ENCODE assay signal across 10 cellular contexts in genomic region chr7:81618400-81619014, GRCh38.
A peak's percentile ranks its signal among the peaks of the same experiment; 100 is the strongest.
DNase-seq lines count a peak whose midpoint lies in the region; ATAC-seq, FAIRE-seq and TF ChIP-seq lines count a peak whose summit lies in the region.
"Had no signal": no experiment of that assay in that cellular context is flagged by ENCODE, and none has a peak within 500 bp of the region (broad histone marks: within the 10 kb centered on the region; RNA-seq: fewer than 3 reads in every experiment).

No MANE protein-coding gene starts in this region.

- H3K9ac ChIP-seq in mesendoderm (ENCODE audit: low read length) (no peak overlapping the region), neuronal stem cell (ENCODE audit: low read depth, low read length, poor library complexity) (no peak overlapping the region)

- H3K9me3 ChIP-seq in neuronal stem cell (replicated peaks in 1 of 2; ENCODE audit: control insufficient read depth in 2 of 2, insufficient read depth in 1 of 2, low read depth in 1 of 2, low read length in 2 of 2) = no peaks in the 10 kb centered on the region
- H3K9me3 ChIP-seq: prostate gland had no signal

- H3K36me3 ChIP-seq in bronchial epithelial cell (ENCODE audit: control insufficient read depth, insufficient read depth, low read length) = no peaks in the 10 kb centered on the region
- H3K36me3 ChIP-seq in mesendoderm (ENCODE audit: control insufficient read depth, insufficient read depth, low read length) = no peaks in the 10 kb centered on the region
- H3K36me3 ChIP-seq in neuronal stem cell (replicated peaks in 1 of 2; ENCODE audit: control insufficient read depth in 2 of 2, insufficient read depth in 2 of 2, low read length in 2 of 2) = no peaks in the 10 kb centered on the region
- H3K36me3 ChIP-seq: prostate gland had no signal

- H3K4me1 ChIP-seq in mesendoderm (ENCODE audit: control insufficient read depth, low read depth, low read length) (no peaks in the 10 kb centered on the region), neuronal stem cell (ENCODE audit: control insufficient read depth in 2 of 2, insufficient read depth in 1 of 2, low read depth in 1 of 2, low read length in 2 of 2) (no peaks in the 10 kb centered on the region)
- H3K4me1 ChIP-seq: prostate gland had no signal

- WGBS in mesendoderm (ENCODE audit: extremely low coverage, insufficient coverage, low lambda C conversion rate) = no CpG with 5 or more reads among the region's 4 CpGs
- WGBS in neuronal stem cell (ENCODE audit: extremely low coverage in 2 of 2, insufficient read length in 2 of 2, insufficient replicate concordance in 1 of 2), 2 donors = no CpG with 5 or more reads among the region's 4 CpGs

- H3K18ac ChIP-seq in mesendoderm (ENCODE audit: low read length) = no peak overlapping the region
- H3K18ac ChIP-seq in neuronal stem cell (ENCODE audit: low read length) = no peak overlapping the region

- TF ChIP-seq CTCF in bronchial epithelial cell (IDR thresholded peaks at IDR 0.05; ENCODE audit: insufficient read depth, low read length, severe bottlenecking) = no peak

- H4K5ac ChIP-seq in mesendoderm (ENCODE audit: low read length) = no peak overlapping the region

- H3K4me3 ChIP-seq in bronchial epithelial cell (ENCODE audit: low read depth, low read length) (no peak overlapping the region), mesendoderm (ENCODE audit: low read length) (no peak overlapping the region), neuronal stem cell (ENCODE audit: low read length in 2 of 2) (no peak overlapping the region)
- H3K4me3 ChIP-seq: prostate gland had no signal

- ATAC-seq in HG02973 (IDR thresholded peaks at IDR 0.05; ENCODE audit: unreplicated experiment) = no peak
- ATAC-seq: activated T-cell treated with anti-CD3 and anti-CD28 coated beads, Interleukin-2, amount 50 U/mL, for 4 hours had no signal

- H2BK15ac ChIP-seq in mesendoderm (replicated peaks; ENCODE audit: low read depth) (no peak overlapping the region), neuronal stem cell (ENCODE audit: low read length) (no peak overlapping the region)

- H4K91ac ChIP-seq in neuronal stem cell (ENCODE audit: low read depth, low read length, poor library complexity) = no peak overlapping the region

- no peaks in the 10 kb centered on the region for H3K27me3 ChIP-seq in bronchial epithelial cell (ENCODE audit: control insufficient read depth, insufficient read depth, low read length)
- no peaks in the 10 kb centered on the region for H3K27me3 ChIP-seq in mesendoderm (ENCODE audit: insufficient read depth, low read length, poor library complexity)
- H3K27me3 ChIP-seq in neuronal stem cell (ENCODE audit: control insufficient read depth in 3 of 3, insufficient read depth in 3 of 3, low read depth in 1 of 3, low read length in 3 of 3) = no peaks in the 10 kb centered on the region

- H3K4me2 ChIP-seq in mesendoderm (ENCODE audit: low read length) = no peak overlapping the region
- no peak overlapping the region for H3K4me2 ChIP-seq in neuronal stem cell (ENCODE audit: insufficient read depth, low read length, poor library complexity, severe bottlenecking)

- H2AFZ ChIP-seq in neuronal stem cell (ENCODE audit: low read length) = no peak overlapping the region

- H2BK12ac ChIP-seq in neuronal stem cell (ENCODE audit: low read length) = no peak overlapping the region

- H3K4ac ChIP-seq in mesendoderm (ENCODE audit: low read depth, low read length) = no peak overlapping the region
- no peak overlapping the region for H3K4ac ChIP-seq in neuronal stem cell (ENCODE audit: low read length)

- no peaks in the 10 kb centered on the region for H3K79me1 ChIP-seq in mesendoderm (ENCODE audit: low read length)
- H3K79me1 ChIP-seq in neuronal stem cell (ENCODE audit: low read depth, low read length) = no peaks in the 10 kb centered on the region

- no peak for FAIRE-seq in bronchial epithelial cell (lab: Jason Lieb, UNC)

- H3K14ac ChIP-seq in neuronal stem cell (ENCODE audit: low read length) = no peak overlapping the region

- H2BK120ac ChIP-seq in mesendoderm (ENCODE audit: low read depth, low read length) (no peak overlapping the region), neuronal stem cell (ENCODE audit: low read depth, low read length) (no peak overlapping the region)

- H3K23ac ChIP-seq in mesendoderm (ENCODE audit: low read length) (no peak overlapping the region), neuronal stem cell (ENCODE audit: low read depth, low read length, poor library complexity) (no peak overlapping the region)

- H3K27ac ChIP-seq in mesendoderm (ENCODE audit: low read depth, low read length) (no peak overlapping the region), neuronal stem cell (replicated peaks; ENCODE audit: low read length) (no peak overlapping the region)
- H3K27ac ChIP-seq: prostate gland had no signal

- in situ Hi-C loops in Caki2 (cut with HindIII; ENCODE audit: low pct_unique_long_range_greater_than_20kb, low sequenced_read_pairs) = no loop called here

- H2AK5ac ChIP-seq in mesendoderm (ENCODE audit: low read length) (no peak overlapping the region), neuronal stem cell (ENCODE audit: low read depth, low read length) (no peak overlapping the region)

- H3K79me2 ChIP-seq in mesendoderm (ENCODE audit: control insufficient read depth, insufficient read depth, low read length) = no peaks in the 10 kb centered on the region

- no peak overlapping the region for H4K8ac ChIP-seq in mesendoderm (ENCODE audit: low read depth, low read length)
- no peak overlapping the region for H4K8ac ChIP-seq in neuronal stem cell (ENCODE audit: low read depth, low read length)

- no peak overlapping the region for H3K56ac ChIP-seq in mesendoderm (ENCODE audit: low read length)

- peak; percentile 64 for DNase-seq in Caki2 (ENCODE audit: low read depth)
- peak; percentile 90 for DNase-seq in NCI-H226
- DNase-seq in bronchial epithelial cell (ENCODE audit: low read depth) = peak; percentile 93
- DNase-seq in mesendoderm = peak; percentile 70
- no peak for DNase-seq in NCI-H187 treated with DMSO at 0.1 percent for 48 hours (lab: John Stamatoyannopoulos, UW)
- no peak for DNase-seq in OCI-M2 (lab: John Stamatoyannopoulos, UW; ENCODE audit: unreplicated experiment)
- DNase-seq in neuronal stem cell (ENCODE audit: low spot score) = no peak
- DNase-seq: activated T-cell treated with anti-CD3 and anti-CD28 coated beads, Interleukin-2, amount 50 U/mL, for 4 hours had no signal

- H2BK5ac ChIP-seq in mesendoderm (ENCODE audit: low read length) (no peak overlapping the region), neuronal stem cell (ENCODE audit: low read length) (no peak overlapping the region)

Comparison
In these comparisons a context has a peak if more than half of its experiments do, and no peak if none do; other contexts are left out.
1. DNase-seq: peak in Caki2 (single experiment), NCI-H226 (single experiment), bronchial epithelial cell (single experiment) and mesendoderm (single experiment); none in NCI-H187 treated with DMSO at 0.1 percent for 48 hours (single experiment), OCI-M2 (single experiment) and neuronal stem cell (single experiment).